Comparison of ENCODE assay signal across 8 cellular contexts in genomic region chrX:104075778-104076445, GRCh38. TPM values are rescaled to one million over a fixed set of nuclear protein-coding genes. Genes with fewer than 3 reads are reported as not detected.
DNase-seq lines count a peak whose midpoint lies in the region; ATAC-seq and TF ChIP-seq lines count a peak whose summit lies in the region.
"Not testable (repeated sequence)": the region's sequence is repeated elsewhere in the genome, so short reads cannot be mapped to it uniquely, and the experiment has no call there.

Gene TMSB15C, minus strand, starts transcription at chrX:104076236.

- TF ChIP-seq CTCF in Panc1 (IDR thresholded peaks at IDR 0.05); mucosa of descending colon (IDR thresholded peaks at IDR 0.05); upper lobe of right lung (IDR thresholded peaks at IDR 0.05): not testable (repeated sequence)

- BruUV-seq in Panc1 (replicated peaks; lab: Mats Ljungman, UMichigan), result not testable (repeated sequence)

- in situ Hi-C loops in Panc1 (cut with HindIII; ENCODE audit: low pct_unique_long_range_greater_than_20kb, low sequenced_read_pairs), result not testable (repeated sequence)

- not testable (repeated sequence) for H3K27me3 ChIP-seq in Panc1 (ENCODE audit: control insufficient read depth, insufficient read depth, low read length); upper lobe of right lung

- intact Hi-C loops in Panc1 (cut with micrococcal nuclease; ENCODE audit: unreplicated experiment); mucosa of descending colon (cut with DNase I, micrococcal nuclease); upper lobe of right lung (cut with DNase I): not testable (repeated sequence)

- not testable (repeated sequence) for H3K4me1 ChIP-seq in Panc1 (ENCODE audit: control insufficient read depth, insufficient read depth, low read length); mucosa of descending colon (ENCODE audit: low read depth); upper lobe of right lung

- POLR2A ChIA-PET in Panc1 (lab: Charles Lee), result not testable (repeated sequence)

- H3K4me3 ChIP-seq in Panc1 (ENCODE audit: low read depth in 2 of 2, low read length in 2 of 2); mucosa of descending colon; upper lobe of right lung: not testable (repeated sequence)

- ATAC-seq in GM18867 (IDR thresholded peaks at IDR 0.05; ENCODE audit: unreplicated experiment), result peak; percentile 100
- ATAC-seq in GM21367 (IDR thresholded peaks at IDR 0.05; ENCODE audit: unreplicated experiment), result peak; percentile 99
- peak; percentile 100 for ATAC-seq in HG02678 (IDR thresholded peaks at IDR 0.05; ENCODE audit: unreplicated experiment)
- ATAC-seq in HG03135 (IDR thresholded peaks at IDR 0.05; ENCODE audit: unreplicated experiment), result peak; percentile 98
- peak; percentile 99 for ATAC-seq in Panc1
- ATAC-seq in mucosa of descending colon, result peak; percentile 91
- ATAC-seq in upper lobe of right lung, result peak; percentile 93

- H3K9me3 ChIP-seq in Panc1 (ENCODE audit: control insufficient read depth, insufficient read depth, low read depth, low read length); mucosa of descending colon; upper lobe of right lung: not testable (repeated sequence)

- H3K36me3 ChIP-seq in Panc1 (ENCODE audit: control insufficient read depth, insufficient read depth, low read length); mucosa of descending colon (ENCODE audit: low read depth); upper lobe of right lung: not testable (repeated sequence)

- H3K27ac ChIP-seq in Panc1 (ENCODE audit: low read length); upper lobe of right lung: not testable (repeated sequence)

- DNase-seq in Panc1 (ENCODE audit: low read depth, low spot score); cerebellum (ENCODE audit: low spot score); mucosa of descending colon; upper lobe of right lung: not testable (repeated sequence)

- CTCF ChIA-PET in Panc1 (lab: Charles Lee), result not testable (repeated sequence)

RNA-seq across cellular contexts. Expression of gene TMSB15C, which starts in this region (rescaled TPM):
- total RNA-seq in Panc1 (2021; ENCODE audit: unreplicated experiment) (2.1 TPM), cerebellum (38.4 TPM), mucosa of descending colon (1 to 10 TPM in 1 of 3 donors, under 1 TPM in 2; 0.84 to 2.6 (median 0.87) TPM), upper lobe of right lung (1.0 TPM)
- polyA plus RNA-seq in Panc1 (2012; ENCODE audit: insufficient read length), result 0.82 TPM

Comparison
In these comparisons a context has a peak if more than half of its experiments do, and no peak if none do; other contexts are left out.
1. RNA of gene TMSB15C (total RNA-seq): 38.4 TPM in cerebellum (single experiment); 2.1 TPM in Panc1 (single experiment), 1.0 TPM in upper lobe of right lung (single experiment) and 0.84 to 2.6 TPM in mucosa of descending colon; every median in the first group is over 10 times any median in the second.
2. Peak in every context shown above with its lines, with median percentiles within 50 percentile points of each other: ATAC-seq.